3 cellular contexts compared by ENCODE assay signal in genomic region chr3:185332026-185332735, GRCh38.
TF ChIP-seq lines count a peak whose summit lies in the region.

No MANE protein-coding gene starts in this region.

TF ChIP-seq in SK-N-SH, 30 proteins besides CTCF, POLR2A, EP300 and RAD21 (continued from another document):
- TF ChIP-seq, protein P1, sequence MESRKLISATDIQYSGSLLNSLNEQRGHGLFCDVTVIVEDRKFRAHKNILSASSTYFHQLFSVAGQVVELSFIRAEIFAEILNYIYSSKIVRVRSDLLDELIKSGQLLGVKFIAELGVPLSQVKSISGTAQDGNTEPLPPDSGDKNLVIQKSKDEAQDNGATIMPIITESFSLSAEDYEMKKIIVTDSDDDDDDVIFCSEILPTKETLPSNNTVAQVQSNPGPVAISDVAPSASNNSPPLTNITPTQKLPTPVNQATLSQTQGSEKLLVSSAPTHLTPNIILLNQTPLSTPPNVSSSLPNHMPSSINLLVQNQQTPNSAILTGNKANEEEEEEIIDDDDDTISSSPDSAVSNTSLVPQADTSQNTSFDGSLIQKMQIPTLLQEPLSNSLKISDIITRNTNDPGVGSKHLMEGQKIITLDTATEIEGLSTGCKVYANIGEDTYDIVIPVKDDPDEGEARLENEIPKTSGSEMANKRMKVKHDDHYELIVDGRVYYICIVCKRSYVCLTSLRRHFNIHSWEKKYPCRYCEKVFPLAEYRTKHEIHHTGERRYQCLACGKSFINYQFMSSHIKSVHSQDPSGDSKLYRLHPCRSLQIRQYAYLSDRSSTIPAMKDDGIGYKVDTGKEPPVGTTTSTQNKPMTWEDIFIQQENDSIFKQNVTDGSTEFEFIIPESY (IDR thresholded peaks at IDR 0.05; ENCODE audit: borderline replicate concordance, low read depth) = no peak
- no peak for TF ChIP-seq NFIC (IDR thresholded peaks at IDR 0.05; ENCODE audit: borderline replicate concordance)
- no peak for TF ChIP-seq EZH2phosphoT487 (IDR thresholded peaks at IDR 0.05; ENCODE audit: borderline replicate concordance, low read depth)
- no peak for TF ChIP-seq TEAD4 (IDR thresholded peaks at IDR 0.05; ENCODE audit: borderline replicate concordance, insufficient read depth)
- TF ChIP-seq GATA2 (CRISPR knock-in tag; IDR thresholded peaks at IDR 0.05) = no peak
- TF ChIP-seq FOXM1 (IDR thresholded peaks at IDR 0.05; ENCODE audit: low read depth) = no peak
- no peak for TF ChIP-seq NRF1 (IDR thresholded peaks at IDR 0.05; ENCODE audit: low read depth, low read length)
- no peak for TF ChIP-seq JUND (IDR thresholded peaks at IDR 0.05)
- TF ChIP-seq, protein P2, sequence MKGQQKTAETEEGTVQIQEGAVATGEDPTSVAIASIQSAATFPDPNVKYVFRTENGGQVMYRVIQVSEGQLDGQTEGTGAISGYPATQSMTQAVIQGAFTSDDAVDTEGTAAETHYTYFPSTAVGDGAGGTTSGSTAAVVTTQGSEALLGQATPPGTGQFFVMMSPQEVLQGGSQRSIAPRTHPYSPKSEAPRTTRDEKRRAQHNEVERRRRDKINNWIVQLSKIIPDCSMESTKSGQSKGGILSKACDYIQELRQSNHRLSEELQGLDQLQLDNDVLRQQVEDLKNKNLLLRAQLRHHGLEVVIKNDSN (IDR thresholded peaks at IDR 0.05; ENCODE audit: borderline replicate concordance, low read depth) = no peak
- no peak for TF ChIP-seq RCOR1 (IDR thresholded peaks at IDR 0.05; ENCODE audit: low read length)
- no peak for TF ChIP-seq TAF1 (IDR thresholded peaks at IDR 0.05; ENCODE audit: borderline replicate concordance, low read depth, low read length)

TF ChIP-seq in HEK293, 187 proteins besides CTCF, POLR2A, EP300 and RAD21 (continued from another document and continues in another):
- TF ChIP-seq AEBP2 (tag by site-specific recombination; IDR thresholded peaks at IDR 0.05; ENCODE audit: borderline replicate concordance) (no peak), ZNF184 (tag by site-specific recombination; IDR thresholded peaks at IDR 0.05) (no peak), ZBTB8A (tag by site-specific recombination; IDR thresholded peaks at IDR 0.05) (no peak), PRDM1 (tag by site-specific recombination; IDR thresholded peaks at IDR 0.05) (peak; percentile 92), GLIS2 (tag by site-specific recombination; IDR thresholded peaks at IDR 0.05) (no peak), ZNF600 (tag by site-specific recombination; IDR thresholded peaks at IDR 0.05) (no peak), MZF1 (tag by site-specific recombination; IDR thresholded peaks at IDR 0.05; ENCODE audit: borderline replicate concordance) (peak; percentile 66), WT1 (tag by site-specific recombination; IDR thresholded peaks at IDR 0.05) (peak; percentile 26), GLI4 (tag by site-specific recombination; IDR thresholded peaks at IDR 0.05) (no peak), ZNF660 (tag by site-specific recombination; IDR thresholded peaks at IDR 0.05) (no peak), SP7 (tag by site-specific recombination; IDR thresholded peaks at IDR 0.05) (peak; percentile 92), OSR2 (tag by site-specific recombination; IDR thresholded peaks at IDR 0.05) (peak; percentile 95), ZBTB17 (tag by site-specific recombination; IDR thresholded peaks at IDR 0.05) (0 out of 2 replicates have a peak, but pooled peaks have one; percentile 59), TRIM28 (IDR thresholded peaks at IDR 0.05; ENCODE audit: borderline replicate concordance, low read length) (0 out of 2 replicates have a peak, but pooled peaks have one; percentile 37), ZNF366 (tag by site-specific recombination; conservative IDR thresholded peaks at IDR 0.05) (peak; percentile 79)
- TF ChIP-seq, protein P3, sequence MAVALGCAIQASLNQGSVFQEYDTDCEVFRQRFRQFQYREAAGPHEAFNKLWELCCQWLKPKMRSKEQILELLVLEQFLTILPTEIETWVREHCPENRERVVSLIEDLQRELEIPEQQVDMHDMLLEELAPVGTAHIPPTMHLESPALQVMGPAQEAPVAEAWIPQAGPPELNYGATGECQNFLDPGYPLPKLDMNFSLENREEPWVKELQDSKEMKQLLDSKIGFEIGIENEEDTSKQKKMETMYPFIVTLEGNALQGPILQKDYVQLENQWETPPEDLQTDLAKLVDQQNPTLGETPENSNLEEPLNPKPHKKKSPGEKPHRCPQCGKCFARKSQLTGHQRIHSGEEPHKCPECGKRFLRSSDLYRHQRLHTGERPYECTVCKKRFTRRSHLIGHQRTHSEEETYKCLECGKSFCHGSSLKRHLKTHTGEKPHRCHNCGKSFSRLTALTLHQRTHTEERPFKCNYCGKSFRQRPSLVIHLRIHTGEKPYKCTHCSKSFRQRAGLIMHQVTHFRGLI (tag by site-specific recombination; IDR thresholded peaks at IDR 0.05) = no peak; the same call in 1 of the 2 replicates
- TF ChIP-seq, protein P4, sequence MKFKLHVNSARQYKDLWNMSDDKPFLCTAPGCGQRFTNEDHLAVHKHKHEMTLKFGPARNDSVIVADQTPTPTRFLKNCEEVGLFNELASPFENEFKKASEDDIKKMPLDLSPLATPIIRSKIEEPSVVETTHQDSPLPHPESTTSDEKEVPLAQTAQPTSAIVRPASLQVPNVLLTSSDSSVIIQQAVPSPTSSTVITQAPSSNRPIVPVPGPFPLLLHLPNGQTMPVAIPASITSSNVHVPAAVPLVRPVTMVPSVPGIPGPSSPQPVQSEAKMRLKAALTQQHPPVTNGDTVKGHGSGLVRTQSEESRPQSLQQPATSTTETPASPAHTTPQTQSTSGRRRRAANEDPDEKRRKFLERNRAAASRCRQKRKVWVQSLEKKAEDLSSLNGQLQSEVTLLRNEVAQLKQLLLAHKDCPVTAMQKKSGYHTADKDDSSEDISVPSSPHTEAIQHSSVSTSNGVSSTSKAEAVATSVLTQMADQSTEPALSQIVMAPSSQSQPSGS (tag by site-specific recombination; IDR thresholded peaks at IDR 0.05; ENCODE audit: low read depth) = no peak
- TF ChIP-seq, protein P5, sequence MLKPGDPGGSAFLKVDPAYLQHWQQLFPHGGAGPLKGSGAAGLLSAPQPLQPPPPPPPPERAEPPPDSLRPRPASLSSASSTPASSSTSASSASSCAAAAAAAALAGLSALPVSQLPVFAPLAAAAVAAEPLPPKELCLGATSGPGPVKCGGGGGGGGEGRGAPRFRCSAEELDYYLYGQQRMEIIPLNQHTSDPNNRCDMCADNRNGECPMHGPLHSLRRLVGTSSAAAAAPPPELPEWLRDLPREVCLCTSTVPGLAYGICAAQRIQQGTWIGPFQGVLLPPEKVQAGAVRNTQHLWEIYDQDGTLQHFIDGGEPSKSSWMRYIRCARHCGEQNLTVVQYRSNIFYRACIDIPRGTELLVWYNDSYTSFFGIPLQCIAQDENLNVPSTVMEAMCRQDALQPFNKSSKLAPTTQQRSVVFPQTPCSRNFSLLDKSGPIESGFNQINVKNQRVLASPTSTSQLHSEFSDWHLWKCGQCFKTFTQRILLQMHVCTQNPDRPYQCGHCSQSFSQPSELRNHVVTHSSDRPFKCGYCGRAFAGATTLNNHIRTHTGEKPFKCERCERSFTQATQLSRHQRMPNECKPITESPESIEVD (tag by site-specific recombination; IDR thresholded peaks at IDR 0.05) = peak; percentile 60

TF ChIP-seq in WTC11, 78 proteins besides CTCF, POLR2A, EP300 and RAD21 (continued from another document):
- TF ChIP-seq ZNF532 (CRISPR knock-in tag; IDR thresholded peaks at IDR 0.05; ENCODE audit: borderline replicate concordance) = no peak
- no peak for TF ChIP-seq NR1H2 (CRISPR knock-in tag; IDR thresholded peaks at IDR 0.05)
- TF ChIP-seq ZNF263 (CRISPR knock-in tag; IDR thresholded peaks at IDR 0.05; ENCODE audit: low read depth) = no peak
- TF ChIP-seq, protein P6, sequence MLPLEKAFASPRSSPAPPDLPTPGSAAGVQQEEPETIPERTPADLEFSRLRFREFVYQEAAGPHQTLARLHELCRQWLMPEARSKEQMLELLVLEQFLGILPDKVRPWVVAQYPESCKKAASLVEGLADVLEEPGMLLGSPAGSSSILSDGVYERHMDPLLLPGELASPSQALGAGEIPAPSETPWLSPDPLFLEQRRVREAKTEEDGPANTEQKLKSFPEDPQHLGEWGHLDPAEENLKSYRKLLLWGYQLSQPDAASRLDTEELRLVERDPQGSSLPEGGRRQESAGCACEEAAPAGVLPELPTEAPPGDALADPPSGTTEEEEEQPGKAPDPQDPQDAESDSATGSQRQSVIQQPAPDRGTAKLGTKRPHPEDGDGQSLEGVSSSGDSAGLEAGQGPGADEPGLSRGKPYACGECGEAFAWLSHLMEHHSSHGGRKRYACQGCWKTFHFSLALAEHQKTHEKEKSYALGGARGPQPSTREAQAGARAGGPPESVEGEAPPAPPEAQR (CRISPR knock-in tag; IDR thresholded peaks at IDR 0.05) = no peak
- no peak for TF ChIP-seq KAT7 (CRISPR knock-in tag; IDR thresholded peaks at IDR 0.05; ENCODE audit: borderline replicate concordance)
- TF ChIP-seq, protein P7, sequence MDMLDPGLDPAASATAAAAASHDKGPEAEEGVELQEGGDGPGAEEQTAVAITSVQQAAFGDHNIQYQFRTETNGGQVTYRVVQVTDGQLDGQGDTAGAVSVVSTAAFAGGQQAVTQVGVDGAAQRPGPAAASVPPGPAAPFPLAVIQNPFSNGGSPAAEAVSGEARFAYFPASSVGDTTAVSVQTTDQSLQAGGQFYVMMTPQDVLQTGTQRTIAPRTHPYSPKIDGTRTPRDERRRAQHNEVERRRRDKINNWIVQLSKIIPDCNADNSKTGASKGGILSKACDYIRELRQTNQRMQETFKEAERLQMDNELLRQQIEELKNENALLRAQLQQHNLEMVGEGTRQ (CRISPR knock-in tag; IDR thresholded peaks at IDR 0.05) = no peak
- TF ChIP-seq, protein P8, sequence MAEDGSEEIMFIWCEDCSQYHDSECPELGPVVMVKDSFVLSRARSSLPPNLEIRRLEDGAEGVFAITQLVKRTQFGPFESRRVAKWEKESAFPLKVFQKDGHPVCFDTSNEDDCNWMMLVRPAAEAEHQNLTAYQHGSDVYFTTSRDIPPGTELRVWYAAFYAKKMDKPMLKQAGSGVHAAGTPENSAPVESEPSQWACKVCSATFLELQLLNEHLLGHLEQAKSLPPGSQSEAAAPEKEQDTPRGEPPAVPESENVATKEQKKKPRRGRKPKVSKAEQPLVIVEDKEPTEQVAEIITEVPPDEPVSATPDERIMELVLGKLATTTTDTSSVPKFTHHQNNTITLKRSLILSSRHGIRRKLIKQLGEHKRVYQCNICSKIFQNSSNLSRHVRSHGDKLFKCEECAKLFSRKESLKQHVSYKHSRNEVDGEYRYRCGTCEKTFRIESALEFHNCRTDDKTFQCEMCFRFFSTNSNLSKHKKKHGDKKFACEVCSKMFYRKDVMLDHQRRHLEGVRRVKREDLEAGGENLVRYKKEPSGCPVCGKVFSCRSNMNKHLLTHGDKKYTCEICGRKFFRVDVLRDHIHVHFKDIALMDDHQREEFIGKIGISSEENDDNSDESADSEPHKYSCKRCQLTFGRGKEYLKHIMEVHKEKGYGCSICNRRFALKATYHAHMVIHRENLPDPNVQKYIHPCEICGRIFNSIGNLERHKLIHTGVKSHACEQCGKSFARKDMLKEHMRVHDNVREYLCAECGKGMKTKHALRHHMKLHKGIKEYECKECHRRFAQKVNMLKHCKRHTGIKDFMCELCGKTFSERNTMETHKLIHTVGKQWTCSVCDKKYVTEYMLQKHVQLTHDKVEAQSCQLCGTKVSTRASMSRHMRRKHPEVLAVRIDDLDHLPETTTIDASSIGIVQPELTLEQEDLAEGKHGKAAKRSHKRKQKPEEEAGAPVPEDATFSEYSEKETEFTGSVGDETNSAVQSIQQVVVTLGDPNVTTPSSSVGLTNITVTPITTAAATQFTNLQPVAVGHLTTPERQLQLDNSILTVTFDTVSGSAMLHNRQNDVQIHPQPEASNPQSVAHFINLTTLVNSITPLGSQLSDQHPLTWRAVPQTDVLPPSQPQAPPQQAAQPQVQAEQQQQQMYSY (CRISPR knock-in tag; IDR thresholded peaks at IDR 0.05) = no peak
- TF ChIP-seq OVOL2 (CRISPR knock-in tag; IDR thresholded peaks at IDR 0.05; ENCODE audit: borderline replicate concordance) = no peak
- TF ChIP-seq SMAD3 (CRISPR knock-in tag; IDR thresholded peaks at IDR 0.05; ENCODE audit: borderline replicate concordance) = no peak
- TF ChIP-seq SOX15 (CRISPR knock-in tag; IDR thresholded peaks at IDR 0.05) = no peak
- no peak for TF ChIP-seq PREB (CRISPR knock-in tag; IDR thresholded peaks at IDR 0.05; ENCODE audit: borderline replicate concordance)
- TF ChIP-seq ZBTB21 (CRISPR knock-in tag; IDR thresholded peaks at IDR 0.05; ENCODE audit: borderline replicate concordance) = no peak
